In the genomic region with DNA sequence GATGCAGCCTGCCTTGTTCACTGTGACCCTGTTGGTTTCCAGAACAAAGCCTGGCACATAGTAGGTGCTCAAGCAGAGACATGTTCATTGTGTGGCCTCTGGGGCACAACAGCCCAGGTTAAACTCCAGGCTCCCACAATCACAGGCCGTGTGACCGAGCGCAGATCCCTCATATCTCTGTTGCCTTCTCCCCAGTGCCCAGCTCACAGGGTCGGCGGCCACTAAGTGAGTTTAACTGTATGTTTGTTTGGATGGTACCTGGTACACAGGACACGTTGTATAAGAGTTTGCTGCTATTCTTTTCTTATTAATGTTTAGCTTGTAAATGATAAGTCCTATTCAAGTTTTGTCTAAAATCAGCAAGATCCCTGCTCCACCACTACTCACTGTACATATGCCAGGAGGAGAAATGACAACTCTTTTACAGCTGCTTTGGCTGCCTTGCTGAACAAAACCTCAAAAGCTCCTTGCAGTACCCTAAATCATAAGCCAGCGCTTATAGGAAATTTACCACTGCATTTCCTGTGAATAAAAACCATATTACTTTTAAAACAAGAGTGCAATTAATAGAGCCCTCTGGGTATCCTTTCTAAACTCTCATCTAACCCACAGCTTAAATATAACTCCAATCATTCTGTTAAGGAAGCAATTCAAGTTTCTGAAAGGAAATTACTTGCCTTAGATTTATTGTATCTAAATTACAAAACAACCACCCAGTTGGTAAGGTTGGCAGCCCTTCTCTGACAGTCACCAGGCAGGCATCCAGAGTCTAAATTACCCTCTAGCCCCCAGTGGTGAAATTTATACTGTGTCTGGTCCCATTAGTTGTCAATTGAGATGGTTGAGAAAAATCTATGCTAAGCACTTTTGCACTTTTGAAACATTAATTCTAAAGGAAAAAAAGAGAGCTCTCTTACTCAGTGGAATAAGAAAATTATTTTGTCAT, we compare ENCODE assay signal across 1 cellular context.
TF ChIP-seq lines count a peak whose summit lies in the region.

No MANE protein-coding gene starts in this region.

TF ChIP-seq in IMR-90, 13 proteins besides CTCF, POLR2A, EP300 and RAD21:
- TF ChIP-seq CHD1 (IDR thresholded peaks at IDR 0.05; ENCODE audit: low read depth, low read length) (no peak), RCOR1 (IDR thresholded peaks at IDR 0.05; ENCODE audit: insufficient replicate concordance, low read length) (no peak), NFE2L2 (IDR thresholded peaks at IDR 0.05; ENCODE audit: low read depth, low read length) (no peak), FOS (IDR thresholded peaks at IDR 0.05; ENCODE audit: low read depth, low read length) (no peak)
- TF ChIP-seq, protein P1, sequence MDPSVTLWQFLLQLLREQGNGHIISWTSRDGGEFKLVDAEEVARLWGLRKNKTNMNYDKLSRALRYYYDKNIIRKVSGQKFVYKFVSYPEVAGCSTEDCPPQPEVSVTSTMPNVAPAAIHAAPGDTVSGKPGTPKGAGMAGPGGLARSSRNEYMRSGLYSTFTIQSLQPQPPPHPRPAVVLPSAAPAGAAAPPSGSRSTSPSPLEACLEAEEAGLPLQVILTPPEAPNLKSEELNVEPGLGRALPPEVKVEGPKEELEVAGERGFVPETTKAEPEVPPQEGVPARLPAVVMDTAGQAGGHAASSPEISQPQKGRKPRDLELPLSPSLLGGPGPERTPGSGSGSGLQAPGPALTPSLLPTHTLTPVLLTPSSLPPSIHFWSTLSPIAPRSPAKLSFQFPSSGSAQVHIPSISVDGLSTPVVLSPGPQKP (IDR thresholded peaks at IDR 0.05; ENCODE audit: borderline replicate concordance, low read depth, low read length) = no peak
- TF ChIP-seq, protein P2, sequence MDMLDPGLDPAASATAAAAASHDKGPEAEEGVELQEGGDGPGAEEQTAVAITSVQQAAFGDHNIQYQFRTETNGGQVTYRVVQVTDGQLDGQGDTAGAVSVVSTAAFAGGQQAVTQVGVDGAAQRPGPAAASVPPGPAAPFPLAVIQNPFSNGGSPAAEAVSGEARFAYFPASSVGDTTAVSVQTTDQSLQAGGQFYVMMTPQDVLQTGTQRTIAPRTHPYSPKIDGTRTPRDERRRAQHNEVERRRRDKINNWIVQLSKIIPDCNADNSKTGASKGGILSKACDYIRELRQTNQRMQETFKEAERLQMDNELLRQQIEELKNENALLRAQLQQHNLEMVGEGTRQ (IDR thresholded peaks at IDR 0.05; ENCODE audit: low read depth, low read length) = no peak
